2 cellular contexts compared by ENCODE assay signal in the genomic region with DNA sequence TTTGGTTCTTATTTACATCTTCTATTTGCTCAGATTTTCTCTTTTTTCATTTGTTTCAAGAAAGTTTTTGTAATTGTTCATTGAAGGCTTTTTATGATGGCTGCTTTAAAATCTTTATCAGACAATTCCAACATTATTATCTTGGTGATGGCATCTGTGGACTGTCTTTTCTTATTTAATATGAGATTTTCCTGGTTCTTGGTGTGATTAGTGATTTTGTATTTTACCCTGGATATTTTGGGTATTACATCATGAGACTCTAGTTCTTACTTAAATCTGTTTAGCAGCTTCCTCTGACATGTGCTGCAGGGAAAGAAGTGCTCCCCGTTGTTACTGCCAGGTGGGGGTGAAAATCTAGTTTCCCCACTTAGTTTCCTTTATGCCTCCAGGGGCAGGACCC.
TF ChIP-seq lines count a peak whose summit lies in the region.

No MANE protein-coding gene starts in this region.

TF ChIP-seq in SK-N-SH, 30 proteins besides CTCF, POLR2A, EP300 and RAD21 (continued from another document):
- TF ChIP-seq, protein P1, sequence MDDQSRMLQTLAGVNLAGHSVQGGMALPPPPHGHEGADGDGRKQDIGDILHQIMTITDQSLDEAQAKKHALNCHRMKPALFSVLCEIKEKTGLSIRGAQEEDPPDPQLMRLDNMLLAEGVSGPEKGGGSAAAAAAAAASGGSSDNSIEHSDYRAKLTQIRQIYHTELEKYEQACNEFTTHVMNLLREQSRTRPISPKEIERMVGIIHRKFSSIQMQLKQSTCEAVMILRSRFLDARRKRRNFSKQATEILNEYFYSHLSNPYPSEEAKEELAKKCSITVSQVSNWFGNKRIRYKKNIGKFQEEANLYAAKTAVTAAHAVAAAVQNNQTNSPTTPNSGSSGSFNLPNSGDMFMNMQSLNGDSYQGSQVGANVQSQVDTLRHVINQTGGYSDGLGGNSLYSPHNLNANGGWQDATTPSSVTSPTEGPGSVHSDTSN (IDR thresholded peaks at IDR 0.05), result peak; percentile 34; the same call in 1 of the 2 replicates
- TF ChIP-seq JUND (IDR thresholded peaks at IDR 0.05), result 0 out of 2 replicates have a peak, but pooled peaks have one; percentile 5
- TF ChIP-seq NFIC (IDR thresholded peaks at IDR 0.05; ENCODE audit: borderline replicate concordance), result no peak
- peak; percentile 60; the same call in 1 of the 2 replicates for TF ChIP-seq TCF12 (IDR thresholded peaks at IDR 0.05)

TF ChIP-seq in SK-N-SH treated with all-trans-retinoic acid at 6 μM for 48 hours, 23 proteins besides CTCF, POLR2A, EP300 and RAD21 (continued from another document):
- TF ChIP-seq, protein P2, sequence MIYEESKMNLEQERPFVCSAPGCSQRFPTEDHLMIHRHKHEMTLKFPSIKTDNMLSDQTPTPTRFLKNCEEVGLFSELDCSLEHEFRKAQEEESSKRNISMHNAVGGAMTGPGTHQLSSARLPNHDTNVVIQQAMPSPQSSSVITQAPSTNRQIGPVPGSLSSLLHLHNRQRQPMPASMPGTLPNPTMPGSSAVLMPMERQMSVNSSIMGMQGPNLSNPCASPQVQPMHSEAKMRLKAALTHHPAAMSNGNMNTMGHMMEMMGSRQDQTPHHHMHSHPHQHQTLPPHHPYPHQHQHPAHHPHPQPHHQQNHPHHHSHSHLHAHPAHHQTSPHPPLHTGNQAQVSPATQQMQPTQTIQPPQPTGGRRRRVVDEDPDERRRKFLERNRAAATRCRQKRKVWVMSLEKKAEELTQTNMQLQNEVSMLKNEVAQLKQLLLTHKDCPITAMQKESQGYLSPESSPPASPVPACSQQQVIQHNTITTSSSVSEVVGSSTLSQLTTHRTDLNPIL (CRISPR knock-in tag; IDR thresholded peaks at IDR 0.05; ENCODE audit: low read depth), result peak; percentile 71; the same call in 1 of the 2 replicates
- peak; percentile 67 for TF ChIP-seq ISL1 (CRISPR knock-in tag; IDR thresholded peaks at IDR 0.05)
- TF ChIP-seq ZNF8 (CRISPR knock-in tag; IDR thresholded peaks at IDR 0.05), result no peak
- TF ChIP-seq, protein P3, sequence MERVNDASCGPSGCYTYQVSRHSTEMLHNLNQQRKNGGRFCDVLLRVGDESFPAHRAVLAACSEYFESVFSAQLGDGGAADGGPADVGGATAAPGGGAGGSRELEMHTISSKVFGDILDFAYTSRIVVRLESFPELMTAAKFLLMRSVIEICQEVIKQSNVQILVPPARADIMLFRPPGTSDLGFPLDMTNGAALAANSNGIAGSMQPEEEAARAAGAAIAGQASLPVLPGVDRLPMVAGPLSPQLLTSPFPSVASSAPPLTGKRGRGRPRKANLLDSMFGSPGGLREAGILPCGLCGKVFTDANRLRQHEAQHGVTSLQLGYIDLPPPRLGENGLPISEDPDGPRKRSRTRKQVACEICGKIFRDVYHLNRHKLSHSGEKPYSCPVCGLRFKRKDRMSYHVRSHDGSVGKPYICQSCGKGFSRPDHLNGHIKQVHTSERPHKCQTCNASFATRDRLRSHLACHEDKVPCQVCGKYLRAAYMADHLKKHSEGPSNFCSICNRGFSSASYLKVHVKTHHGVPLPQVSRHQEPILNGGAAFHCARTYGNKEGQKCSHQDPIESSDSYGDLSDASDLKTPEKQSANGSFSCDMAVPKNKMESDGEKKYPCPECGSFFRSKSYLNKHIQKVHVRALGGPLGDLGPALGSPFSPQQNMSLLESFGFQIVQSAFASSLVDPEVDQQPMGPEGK (CRISPR knock-in tag; IDR thresholded peaks at IDR 0.05; ENCODE audit: borderline replicate concordance), result no peak
- TF ChIP-seq, protein P4, sequence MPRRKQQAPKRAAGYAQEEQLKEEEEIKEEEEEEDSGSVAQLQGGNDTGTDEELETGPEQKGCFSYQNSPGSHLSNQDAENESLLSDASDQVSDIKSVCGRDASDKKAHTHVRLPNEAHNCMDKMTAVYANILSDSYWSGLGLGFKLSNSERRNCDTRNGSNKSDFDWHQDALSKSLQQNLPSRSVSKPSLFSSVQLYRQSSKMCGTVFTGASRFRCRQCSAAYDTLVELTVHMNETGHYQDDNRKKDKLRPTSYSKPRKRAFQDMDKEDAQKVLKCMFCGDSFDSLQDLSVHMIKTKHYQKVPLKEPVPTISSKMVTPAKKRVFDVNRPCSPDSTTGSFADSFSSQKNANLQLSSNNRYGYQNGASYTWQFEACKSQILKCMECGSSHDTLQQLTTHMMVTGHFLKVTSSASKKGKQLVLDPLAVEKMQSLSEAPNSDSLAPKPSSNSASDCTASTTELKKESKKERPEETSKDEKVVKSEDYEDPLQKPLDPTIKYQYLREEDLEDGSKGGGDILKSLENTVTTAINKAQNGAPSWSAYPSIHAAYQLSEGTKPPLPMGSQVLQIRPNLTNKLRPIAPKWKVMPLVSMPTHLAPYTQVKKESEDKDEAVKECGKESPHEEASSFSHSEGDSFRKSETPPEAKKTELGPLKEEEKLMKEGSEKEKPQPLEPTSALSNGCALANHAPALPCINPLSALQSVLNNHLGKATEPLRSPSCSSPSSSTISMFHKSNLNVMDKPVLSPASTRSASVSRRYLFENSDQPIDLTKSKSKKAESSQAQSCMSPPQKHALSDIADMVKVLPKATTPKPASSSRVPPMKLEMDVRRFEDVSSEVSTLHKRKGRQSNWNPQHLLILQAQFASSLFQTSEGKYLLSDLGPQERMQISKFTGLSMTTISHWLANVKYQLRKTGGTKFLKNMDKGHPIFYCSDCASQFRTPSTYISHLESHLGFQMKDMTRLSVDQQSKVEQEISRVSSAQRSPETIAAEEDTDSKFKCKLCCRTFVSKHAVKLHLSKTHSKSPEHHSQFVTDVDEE (CRISPR knock-in tag; IDR thresholded peaks at IDR 0.05), result no peak
- TF ChIP-seq ESRRG (CRISPR knock-in tag; IDR thresholded peaks at IDR 0.05), result no peak
- no peak for TF ChIP-seq BACH2 (CRISPR knock-in tag; IDR thresholded peaks at IDR 0.05; ENCODE audit: borderline replicate concordance)
- TF ChIP-seq ZNF565 (CRISPR knock-in tag; conservative IDR thresholded peaks at IDR 0.05; ENCODE audit: low read depth), result no peak
- TF ChIP-seq CSDC2 (CRISPR knock-in tag; IDR thresholded peaks at IDR 0.05), result no peak
- no peak for TF ChIP-seq GLIS3 (CRISPR knock-in tag; IDR thresholded peaks at IDR 0.05)
- no peak for TF ChIP-seq ZFP30 (CRISPR knock-in tag; IDR thresholded peaks at IDR 0.05)
